8 cellular contexts compared by ENCODE assay signal in genomic region chr19:48469056-48469881, GRCh38. TPM values are rescaled to one million over a fixed set of nuclear protein-coding genes. Genes with fewer than 3 reads are reported as not detected.
DNase-seq lines count a peak whose midpoint lies in the region; ATAC-seq and TF ChIP-seq lines count a peak whose summit lies in the region.

TSS of gene CYTH2 (plus strand) at chr19:48469369. CDS start at chr19:48469508, 139 bp downstream.

- no peaks in the 10 kb centered on the region for H3K9me3 ChIP-seq in BE2C

- H3K36me3 ChIP-seq in BE2C: peaks cover 23% of the 10 kb centered on the region

- H3K27ac Mint-ChIP-seq in activated CD4-positive, alpha-beta T cell treated with anti-CD3 and anti-CD28 coated beads, Interleukin-2, amount 10 ng/mL, durations not matched to agents 7 days and 5 days: peak within 1 kb of the TSS; percentile 89

- no peaks in the 10 kb centered on the region for H3K9me3 Mint-ChIP-seq in activated CD4-positive, alpha-beta T cell treated with anti-CD3 and anti-CD28 coated beads, Interleukin-2, amount 10 ng/mL, durations not matched to agents 7 days and 5 days

- peaks cover 17% of the 10 kb centered on the region for H3K36me3 Mint-ChIP-seq in activated CD4-positive, alpha-beta T cell treated with anti-CD3 and anti-CD28 coated beads, Interleukin-2, amount 10 ng/mL, durations not matched to agents 7 days and 5 days (ENCODE audit: low read depth)

- TF ChIP-seq CTCF in BE2C (IDR thresholded peaks at IDR 0.05; ENCODE audit: low read depth, low read length): no peak
- TF ChIP-seq CTCF in coronary artery (IDR thresholded peaks at IDR 0.05): no peak

- ATAC-seq in GM19351 (IDR thresholded peaks at IDR 0.05; ENCODE audit: unreplicated experiment) (peak; percentile 89), HG03520 (IDR thresholded peaks at IDR 0.05; ENCODE audit: unreplicated experiment) (peak; percentile 86)

- POLR2A ChIA-PET in activated CD4-positive, alpha-beta T cell treated with anti-CD3 and anti-CD28 coated beads, Interleukin-2, amount 10 ng/mL, durations not matched to agents 7 days and 5 days (lab: Charles Lee): interaction anchor here (1.1 kb wide), 1 partner anchor 11 kb away, joined by 4 read pairs; no protein-coding TSS in a partner anchor

- no peaks in the 10 kb centered on the region for H3K27me3 ChIP-seq in BE2C

- H3K4me3 ChIP-seq in BE2C (ENCODE audit: low read depth, low read length): peak within 1 kb of the TSS; percentile 92
- H3K4me3 ChIP-seq in coronary artery: peak within 1 kb of the TSS; percentile 80

- CTCF ChIA-PET in activated CD4-positive, alpha-beta T cell treated with anti-CD3 and anti-CD28 coated beads, Interleukin-2, amount 10 ng/mL, durations not matched to agents 7 days and 5 days (lab: Charles Lee): interaction anchor here (0.8 to 2.1 kb wide), 4 partner anchors 8 to 21 kb away, joined by 3 to 6 read pairs (median 4); no protein-coding TSS in a partner anchor

- H3K4me3 Mint-ChIP-seq in activated CD4-positive, alpha-beta T cell treated with anti-CD3 and anti-CD28 coated beads, Interleukin-2, amount 10 ng/mL, durations not matched to agents 7 days and 5 days: peak within 1 kb of the TSS; percentile 83

- H3K27me3 Mint-ChIP-seq in activated CD4-positive, alpha-beta T cell treated with anti-CD3 and anti-CD28 coated beads, Interleukin-2, amount 10 ng/mL, durations not matched to agents 7 days and 5 days: no peaks in the 10 kb centered on the region

- H3K4me1 ChIP-seq in BE2C: no peaks in the 10 kb centered on the region

- peaks cover 24% of the 10 kb centered on the region for H3K4me1 Mint-ChIP-seq in activated CD4-positive, alpha-beta T cell treated with anti-CD3 and anti-CD28 coated beads, Interleukin-2, amount 10 ng/mL, durations not matched to agents 7 days and 5 days

- peak within 1 kb of the TSS; percentile 86 to 94 for H3K27ac ChIP-seq in coronary artery

- DNase-seq in BE2C: peak; percentile 88
- DNase-seq in NCI-H526 treated with DMSO at 0.1 percent for 48 hours (lab: John Stamatoyannopoulos, UW): peak; percentile 98
- peak; percentile 100 for DNase-seq in activated CD4-positive, alpha-beta T cell treated with anti-CD3 and anti-CD28 coated beads, Interleukin-2, amount 10 ng/mL, durations not matched to agents 7 days and 5 days
- peak; percentile 100 for DNase-seq in coronary artery (ENCODE audit: low spot score)
- DNase-seq in left kidney (ENCODE audit: low read depth, low spot score): peak; percentile 100
- peak; percentile 99 for DNase-seq in stimulated activated CD4-positive, alpha-beta T cell treated with anti-CD3 and anti-CD28 coated beads, Interleukin-2, amount 100 ng/mL, for 4 hours (ENCODE audit: low read depth)

RNA-seq across cellular contexts. Expression of gene CYTH2, which starts in this region (rescaled TPM):
- 97.8 TPM for polyA plus RNA-seq in BE2C (2012; ENCODE audit: insufficient read depth, insufficient read length, low read depth)
- total RNA-seq in activated CD4-positive, alpha-beta T cell treated with anti-CD3 and anti-CD28 coated beads, Interleukin-2, amount 10 ng/mL, durations not matched to agents 7 days and 5 days: 10 to 100 TPM; 43.2 to 50.7 TPM

Comparison
In these comparisons a context has a peak if more than half of its experiments do, and no peak if none do; other contexts are left out.
1. Peak in every context shown above with its lines: DNase-seq, ATAC-seq, H3K4me3 ChIP-seq and H3K27ac ChIP-seq.